Comparison of ENCODE assay signal across 21 cellular contexts in genomic region chr1:37983546-37983945, GRCh38. TPM values are rescaled to one million over a fixed set of nuclear protein-coding genes. Genes with fewer than 3 reads are reported as not detected.
DNase-seq lines count a peak whose midpoint lies in the region; ATAC-seq, FAIRE-seq and TF ChIP-seq lines count a peak whose summit lies in the region.
"Had no signal": no experiment of that assay in that cellular context is flagged by ENCODE, and none has a peak within 500 bp of the region (broad histone marks: within the 10 kb centered on the region; RNA-seq: fewer than 3 reads in every experiment).

No MANE protein-coding gene starts in this region.

- TF ChIP-seq RAD21 in K562 (CRISPR knock-in tag; conservative IDR thresholded peaks at IDR 0.05 in 1 of 2, IDR thresholded peaks at IDR 0.05 in 1 of 2), result no peak

- H3K9me3 Mint-ChIP-seq in activated T-cell treated with anti-CD3 and anti-CD28 coated beads, Interleukin-2, amount 50 U/mL, for 24 hours, result no peaks in the 10 kb centered on the region
- H3K9me3 Mint-ChIP-seq: CD4-positive, alpha-beta T cell; CD8-positive, alpha-beta T cell had no signal

- no peaks in the 10 kb centered on the region for H3K27me3 Mint-ChIP-seq in activated T-cell treated with anti-CD3 and anti-CD28 coated beads, Interleukin-2, amount 50 U/mL, for 24 hours
- H3K27me3 Mint-ChIP-seq: B cell; CD4-positive, alpha-beta T cell had no signal

- no peak overlapping the region for H2AFZ ChIP-seq in K562 (ENCODE audit: low read depth, low read length)

- H3K4me2 ChIP-seq in K562 (ENCODE audit: insufficient read depth, low read length), result no peak overlapping the region
- H3K4me2 ChIP-seq: A549; BLaER1 treated with 17β-estradiol and CSF1 and Interleukin-3, amounts not matched to agents 10 nM and 100 nM had no signal

- H3K4me1 ChIP-seq in HEK293 (ENCODE audit: control insufficient read depth, insufficient read depth, low read length) (peaks cover 3% of the 10 kb centered on the region; the same call in 1 of the 2 replicates), K562 (replicated peaks in 1 of 2; ENCODE audit: control insufficient read depth in 2 of 2, insufficient read depth in 2 of 2, low read length in 2 of 2) (peaks cover 0 to 9% of the 10 kb centered on the region in 2 experiments; a peak in 2 of 5 replicates)

- TF ChIP-seq CTCF in HEK293 (tag by site-specific recombination; IDR thresholded peaks at IDR 0.05) (no peak), K562 (IDR thresholded peaks at IDR 0.05 in 2 of 3, conservative IDR thresholded peaks at IDR 0.05 in 1 of 3; ENCODE audit: insufficient read depth in 2 of 3, low read depth in 1 of 3, low read length in 3 of 3) (no peak)

- no peak overlapping the region for H3K27ac ChIP-seq in HEK293 (ENCODE audit: extremely low read depth, low read depth, low read length)
- no peak overlapping the region for H3K27ac ChIP-seq in K562 (ENCODE audit: extremely low read depth, low read depth, low read length)
- H3K27ac ChIP-seq: 22Rv1; A549; BLaER1 treated with 17β-estradiol and CSF1 and Interleukin-3, amounts not matched to agents 10 nM and 100 nM; C4-2B had no signal

- no peak overlapping the region for H3K4me3 Mint-ChIP-seq in activated T-cell treated with anti-CD3 and anti-CD28 coated beads, Interleukin-2, amount 50 U/mL, for 24 hours
- H3K4me3 Mint-ChIP-seq: B cell; CD4-positive, alpha-beta T cell; CD8-positive, alpha-beta T cell had no signal

- no peak for FAIRE-seq in K562 (lab: Jason Lieb, UNC)
- FAIRE-seq: A549, D721Med, G401.6, GM12891, GM18507 had no signal

- H3K27me3 ChIP-seq in K562 (ENCODE audit: control insufficient read depth in 2 of 2, insufficient read depth in 2 of 2, low read length in 2 of 2), result no peaks in the 10 kb centered on the region
- H3K27me3 ChIP-seq: BLaER1 treated with 17β-estradiol and CSF1 and Interleukin-3, amounts not matched to agents 10 nM and 100 nM had no signal

- no TSS peak for BruUV-seq in K562 (replicated peaks; lab: Mats Ljungman, UMichigan)

- POLR2A ChIA-PET in HEK293 (lab: Yijun Ruan, JAX), result interaction anchor here (0.6 to 0.7 kb wide), 2 partner anchors 108 to 147 kb away, joined by 5 read pairs; no protein-coding TSS in a partner anchor
- POLR2A ChIA-PET in K562 (lab: Yijun Ruan, JAX), result no interaction called here

- H3K36me3 Mint-ChIP-seq in activated T-cell treated with anti-CD3 and anti-CD28 coated beads, Interleukin-2, amount 50 U/mL, for 24 hours (ENCODE audit: low read depth), result peaks cover 93% of the 10 kb centered on the region

- in situ Hi-C loops in K562 (cut with MboI), result no loop called here

- TF ChIP-seq EP300 in K562 (IDR thresholded peaks at IDR 0.05; ENCODE audit: low read length), result no peak

- ATAC-seq in K562 (no peak), GM18505 (IDR thresholded peaks at IDR 0.05; ENCODE audit: unreplicated experiment) (no peak)
- ATAC-seq: A549; CD8-positive, alpha-beta T cell had no signal

- H3K9me1 ChIP-seq in K562 (ENCODE audit: control insufficient read depth, insufficient read depth, low read length), result no peaks in the 10 kb centered on the region

- intact Hi-C loops in K562 (cut with micrococcal nuclease), result no loop called here

- H3K9ac ChIP-seq in K562 (ENCODE audit: insufficient read depth in 1 of 2, low read depth in 2 of 2, low read length in 2 of 2), result no peak overlapping the region
- H3K9ac ChIP-seq: BLaER1 treated with 17β-estradiol and CSF1 and Interleukin-3, amounts not matched to agents 10 nM and 100 nM had no signal

- CTCF ChIA-PET in HEK293 (lab: Yijun Ruan, JAX) (no interaction called here), K562 (lab: Yijun Ruan, JAX; ENCODE audit: low intra/inter-chr PET ratio) (no interaction called here)

- WGBS in K562 (ENCODE audit: insufficient coverage, low coverage, missing lambda C conversion rate), result 100% methylated on average over 2 of the region's 2 CpGs

- no peak for TF ChIP-seq POLR2A in K562 (conservative IDR thresholded peaks at IDR 0.05)
- TF ChIP-seq POLR2A in GM18505 (IDR thresholded peaks at IDR 0.05; ENCODE audit: borderline replicate concordance, extremely low read depth, insufficient read depth, insufficient read length), result no peak

- H3K4me3 ChIP-seq in HEK293 (ENCODE audit: low read depth, low read length), result no peak overlapping the region
- H3K4me3 ChIP-seq in K562, result no peak overlapping the region
- H3K4me3 ChIP-seq: A549; BLaER1 treated with 17β-estradiol and CSF1 and Interleukin-3, amounts not matched to agents 10 nM and 100 nM had no signal

- H3K79me2 ChIP-seq in K562 (ENCODE audit: control insufficient read depth, insufficient read depth, low read length), result peaks cover 19% of the 10 kb centered on the region

- H3K4me1 Mint-ChIP-seq in activated T-cell treated with anti-CD3 and anti-CD28 coated beads, Interleukin-2, amount 50 U/mL, for 24 hours (ENCODE audit: low read depth), result peaks cover 19% of the 10 kb centered on the region

- no peaks in the 10 kb centered on the region for H3K9me3 ChIP-seq in HEK293 (ENCODE audit: control insufficient read depth, insufficient read depth, low read depth, low read length)
- H3K9me3 ChIP-seq in K562 (replicated peaks; ENCODE audit: control insufficient read depth, insufficient read depth, low read depth, low read length), result no peaks in the 10 kb centered on the region
- H3K9me3 ChIP-seq: A549; BLaER1 treated with 17β-estradiol and CSF1 and Interleukin-3, amounts not matched to agents 10 nM and 100 nM; Caco-2 had no signal

- peaks cover 78 to 98% of the 10 kb centered on the region in 2 experiments for H3K36me3 ChIP-seq in HEK293 (ENCODE audit: control insufficient read depth in 2 of 2, insufficient read depth in 1 of 2, low read length in 2 of 2)
- H3K36me3 ChIP-seq in K562 (ENCODE audit: control insufficient read depth, insufficient read depth, low read length), result peaks cover 97% of the 10 kb centered on the region

- peak overlapping the region; percentile 68 for H3K27ac Mint-ChIP-seq in activated T-cell treated with anti-CD3 and anti-CD28 coated beads, Interleukin-2, amount 50 U/mL, for 24 hours
- H3K27ac Mint-ChIP-seq: B cell; CD4-positive, alpha-beta T cell; CD8-positive, alpha-beta T cell had no signal

- DNase-seq in activated T-cell treated with anti-CD3 and anti-CD28 coated beads, Interleukin-2, amount 50 U/mL, for 24 hours, result no peak
- DNase-seq in activated T-cell treated with anti-CD3 and anti-CD28 coated beads, Interleukin-2, amount 50 U/mL, for 1 hour, result no peak
- DNase-seq in K562 (ENCODE audit: extremely low read depth in 1 of 4, low spot score in 3 of 4), result no peak
- DNase-seq: AML-193; Caco-2; Calu3; CD4-positive, alpha-beta T cell; CD8-positive, alpha-beta T cell; DMS79 treated with DMSO at 0.1 percent for 48 hours; GF-D8 had no signal

- H4K20me1 ChIP-seq in K562 (replicated peaks; ENCODE audit: control insufficient read depth, insufficient read depth, low read length), result no peaks in the 10 kb centered on the region

RNA-seq across cellular contexts. Expression of gene SF3A3, which starts 6.3 kb away (rescaled TPM):
- total RNA-seq in K562 (2011; cell fraction: chromatin; rRNA removed; ENCODE audit: low replicate concordance), result 120 and 207 TPM in 2 replicates
- 64.9 and 65.3 TPM in 2 replicates for total RNA-seq in K562 (2011; cell fraction: nucleolus; rRNA removed)
- 96.5 and 110 TPM in 2 replicates for total RNA-seq in K562 (2011; cell fraction: nucleoplasm; rRNA removed)
- total RNA-seq in K562 (2014; rRNA removed) (237 and 305 TPM in 2 replicates), K562 (2014; rRNA removed; fragmentation: Illumina TruSeq; extraction: Trizol) (303 and 319 TPM in 2 replicates), K562 (2015; rRNA removed; fragmentation: Illumina TruSeq; extraction: Trizol) (348 and 384 TPM in 2 replicates), K562 (2021) (177 and 184 TPM in 2 replicates)
- polyA plus RNA-seq in K562 (2011; rRNA removed) (131 and 193 TPM in 2 replicates), K562 (2014; fragmentation: Illumina TruSeq; extraction: Trizol) (305 and 350 TPM in 2 replicates), K562 (2014; fragmentation: Nextera tagmentation; extraction: Ambion mirVana) (100 to 1,000 TPM; 197 to 467 TPM), K562 (2014; rRNA removed) (237 and 245 TPM in 2 replicates)
- polyA plus RNA-seq in K562 (2011; cell fraction: cytosol; rRNA removed), result 44.6 and 75.3 TPM in 2 replicates
- 44.8 and 71.7 TPM in 2 replicates for polyA plus RNA-seq in K562 (2011; cell fraction: nucleus; rRNA removed)
- polyA plus RNA-seq in K562 (2012), result 105 and 258 TPM in 2 replicates
- polyA minus RNA-seq in K562 (2011; rRNA and poly(A)+ RNA removed), result 201 and 210 TPM in 2 replicates
- 101 and 121 TPM in 2 replicates for polyA minus RNA-seq in K562 (2011; cell fraction: cytosol; rRNA and poly(A)+ RNA removed)
- polyA minus RNA-seq in K562 (2011; cell fraction: nucleus; rRNA and poly(A)+ RNA removed), result 39.4 and 86.4 TPM in 2 replicates

RNA-seq across cellular contexts. Expression of gene FHL3, which starts 21.8 kb away (rescaled TPM):
- total RNA-seq in K562 (2011; cell fraction: chromatin; rRNA removed; ENCODE audit: low replicate concordance), result 89.8 and 202 TPM in 2 replicates
- total RNA-seq in K562 (2011; cell fraction: nucleolus; rRNA removed), result 99.7 and 116 TPM in 2 replicates
- total RNA-seq in K562 (2011; cell fraction: nucleoplasm; rRNA removed), result 98.0 and 139 TPM in 2 replicates
- 55.7 and 80.3 TPM in 2 replicates for total RNA-seq in K562 (2014; rRNA removed)
- 22.6 and 27.7 TPM in 2 replicates for total RNA-seq in K562 (2014; rRNA removed; fragmentation: Illumina TruSeq; extraction: Trizol)
- 34.1 and 35.1 TPM in 2 replicates for total RNA-seq in K562 (2015; rRNA removed; fragmentation: Illumina TruSeq; extraction: Trizol)
- total RNA-seq in K562 (2021), result 123 and 144 TPM in 2 replicates
- polyA plus RNA-seq in K562 (2011; rRNA removed), result 14.8 and 18.9 TPM in 2 replicates
- 31.0 and 53.9 TPM in 2 replicates for polyA plus RNA-seq in K562 (2011; cell fraction: cytosol; rRNA removed)
- polyA plus RNA-seq in K562 (2011; cell fraction: nucleus; rRNA removed), result 58.4 and 84.8 TPM in 2 replicates
- polyA plus RNA-seq in K562 (2012), result 76.0 and 140 TPM in 2 replicates
- polyA plus RNA-seq in K562 (2014; fragmentation: Illumina TruSeq; extraction: Trizol), result 117 and 145 TPM in 2 replicates
- polyA plus RNA-seq in K562 (2014; fragmentation: Nextera tagmentation; extraction: Ambion mirVana), result 1 to 10 TPM; 6.1 to 8.0 TPM
- polyA plus RNA-seq in K562 (2014; rRNA removed), result 56.7 and 61.4 TPM in 2 replicates
- polyA minus RNA-seq in K562 (2011; rRNA and poly(A)+ RNA removed), result 26.4 and 29.9 TPM in 2 replicates
- polyA minus RNA-seq in K562 (2011; cell fraction: cytosol; rRNA and poly(A)+ RNA removed), result 46.4 and 60.9 TPM in 2 replicates
- polyA minus RNA-seq in K562 (2011; cell fraction: nucleus; rRNA and poly(A)+ RNA removed), result 41.9 and 46.1 TPM in 2 replicates

RNA-seq across cellular contexts. Expression of gene UTP11, which starts 29.0 kb away (rescaled TPM):
- 67.0 and 115 TPM in 2 replicates for total RNA-seq in K562 (2011; cell fraction: chromatin; rRNA removed; ENCODE audit: low replicate concordance)
- 37.6 and 49.2 TPM in 2 replicates for total RNA-seq in K562 (2011; cell fraction: nucleolus; rRNA removed)
- total RNA-seq in K562 (2011; cell fraction: nucleoplasm; rRNA removed), result 97.2 and 146 TPM in 2 replicates
- total RNA-seq in K562 (2014; rRNA removed), result 125 and 137 TPM in 2 replicates
- 215 and 251 TPM in 2 replicates for total RNA-seq in K562 (2014; rRNA removed; fragmentation: Illumina TruSeq; extraction: Trizol)
- 214 and 221 TPM in 2 replicates for total RNA-seq in K562 (2015; rRNA removed; fragmentation: Illumina TruSeq; extraction: Trizol)
- total RNA-seq in K562 (2021), result 124 and 129 TPM in 2 replicates
- polyA plus RNA-seq in K562 (2011; rRNA removed), result 67.6 and 91.1 TPM in 2 replicates
- polyA plus RNA-seq in K562 (2011; cell fraction: cytosol; rRNA removed), result 22.4 and 42.7 TPM in 2 replicates
- 18.0 and 28.1 TPM in 2 replicates for polyA plus RNA-seq in K562 (2011; cell fraction: nucleus; rRNA removed)
- polyA plus RNA-seq in K562 (2012), result 76.5 and 96.7 TPM in 2 replicates
- 329 and 378 TPM in 2 replicates for polyA plus RNA-seq in K562 (2014; fragmentation: Illumina TruSeq; extraction: Trizol)
- 100 to 1,000 TPM; 269 to 303 TPM for polyA plus RNA-seq in K562 (2014; fragmentation: Nextera tagmentation; extraction: Ambion mirVana)
- polyA plus RNA-seq in K562 (2014; rRNA removed), result 167 and 253 TPM in 2 replicates
- 46.0 and 51.0 TPM in 2 replicates for polyA minus RNA-seq in K562 (2011; rRNA and poly(A)+ RNA removed)
- 25.8 and 26.4 TPM in 2 replicates for polyA minus RNA-seq in K562 (2011; cell fraction: cytosol; rRNA and poly(A)+ RNA removed)
- polyA minus RNA-seq in K562 (2011; cell fraction: nucleus; rRNA and poly(A)+ RNA removed), result 17.6 and 38.0 TPM in 2 replicates

RNA-seq across cellular contexts. Expression of gene INPP5B, which starts 36.7 kb away (rescaled TPM):
- total RNA-seq in K562 (2011; cell fraction: chromatin; rRNA removed; ENCODE audit: low replicate concordance), result 143 and 150 TPM in 2 replicates
- 71.7 and 79.2 TPM in 2 replicates for total RNA-seq in K562 (2011; cell fraction: nucleolus; rRNA removed)
- total RNA-seq in K562 (2011; cell fraction: nucleoplasm; rRNA removed), result 90.1 and 108 TPM in 2 replicates
- total RNA-seq in K562 (2014; rRNA removed), result 25.2 and 33.7 TPM in 2 replicates
- 26.3 and 27.9 TPM in 2 replicates for total RNA-seq in K562 (2014; rRNA removed; fragmentation: Illumina TruSeq; extraction: Trizol)
- total RNA-seq in K562 (2015; rRNA removed; fragmentation: Illumina TruSeq; extraction: Trizol), result 22.2 and 23.6 TPM in 2 replicates
- total RNA-seq in K562 (2021), result 27.8 and 28.7 TPM in 2 replicates
- polyA plus RNA-seq in K562 (2011; rRNA removed), result 20.9 and 27.8 TPM in 2 replicates
- polyA plus RNA-seq in K562 (2011; cell fraction: cytosol; rRNA removed), result 13.6 and 20.1 TPM in 2 replicates
- 33.3 and 37.6 TPM in 2 replicates for polyA plus RNA-seq in K562 (2011; cell fraction: nucleus; rRNA removed)
- polyA plus RNA-seq in K562 (2012), result 10.8 and 18.4 TPM in 2 replicates
- polyA plus RNA-seq in K562 (2014; fragmentation: Illumina TruSeq; extraction: Trizol), result 19.7 and 19.8 TPM in 2 replicates
- 10 to 100 TPM; 14.1 to 16.5 TPM for polyA plus RNA-seq in K562 (2014; fragmentation: Nextera tagmentation; extraction: Ambion mirVana)
- polyA plus RNA-seq in K562 (2014; rRNA removed), result 18.5 and 20.9 TPM in 2 replicates
- polyA minus RNA-seq in K562 (2011; rRNA and poly(A)+ RNA removed), result 43.4 and 44.7 TPM in 2 replicates
- polyA minus RNA-seq in K562 (2011; cell fraction: cytosol; rRNA and poly(A)+ RNA removed), result 23.4 and 25.6 TPM in 2 replicates
- 26.3 and 44.0 TPM in 2 replicates for polyA minus RNA-seq in K562 (2011; cell fraction: nucleus; rRNA and poly(A)+ RNA removed)
